Comparison of ENCODE assay signal across 5 cellular contexts in the genomic region with DNA sequence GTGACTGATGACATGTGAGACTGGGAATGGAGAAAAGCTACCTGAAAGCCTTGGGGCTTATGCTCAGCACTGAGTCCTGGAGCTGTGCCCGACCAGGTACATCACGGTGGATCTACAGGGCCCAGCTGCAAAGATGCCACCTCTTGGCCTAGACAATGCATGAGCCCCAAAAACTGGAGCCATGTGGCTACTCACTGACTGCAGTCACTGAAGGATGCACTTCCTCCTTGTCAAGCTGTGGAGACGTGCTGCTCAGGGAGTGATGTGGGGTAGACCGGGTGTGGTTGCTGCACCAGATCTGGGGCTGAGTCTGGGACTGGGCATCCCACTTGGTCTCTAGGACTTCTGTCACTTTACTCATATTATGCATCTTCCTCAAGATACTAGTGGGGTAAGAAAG. TPM values are rescaled to one million over a fixed set of nuclear protein-coding genes. Genes with fewer than 3 reads are reported as not detected.
"Had no signal": no experiment of that assay in that cellular context is flagged by ENCODE, and none has a peak within 500 bp of the region (broad histone marks: within the 10 kb centered on the region; RNA-seq: fewer than 3 reads in every experiment).

No MANE protein-coding gene starts in this region.

RNA-seq across cellular contexts. Expression of gene FCGR1A, which starts 55.8 kb away (rescaled TPM):
- total RNA-seq: GM23338, H1, H9, HT-29, IMR-90 had no signal
- polyA plus RNA-seq: GM23338, H1, IMR-90 had no signal
